ENCODE assay signal across 7 cellular contexts in genomic region chr4:85725727-85726170, GRCh38.
DNase-seq lines count a peak whose midpoint lies in the region; ATAC-seq and TF ChIP-seq lines count a peak whose summit lies in the region.

No MANE protein-coding gene starts in this region.

- no peaks in the 10 kb centered on the region for H3K27me3 Mint-ChIP-seq in activated T-cell treated with anti-CD3 and anti-CD28 coated beads, Interleukin-2, amount 50 U/mL, for 72 hours (ENCODE audit: low read depth)

- DNase-seq in ascending aorta (ENCODE audit: low spot score in 2 of 2), result peak in 1 of 2 donors; percentile 72
- no peak for DNase-seq in activated T-cell treated with anti-CD3 and anti-CD28 coated beads, Interleukin-2, amount 50 U/mL, for 72 hours
- no peak for DNase-seq in NCI-H146 (lab: John Stamatoyannopoulos, UW)
- no peak for DNase-seq in HT-29 (ENCODE audit: low spot score)

- peaks cover 0 to 5% of the 10 kb centered on the region in 2 donors for H3K9me3 Mint-ChIP-seq in activated T-cell treated with anti-CD3 and anti-CD28 coated beads, Interleukin-2, amount 50 U/mL, for 72 hours

- H3K36me3 Mint-ChIP-seq in activated T-cell treated with anti-CD3 and anti-CD28 coated beads, Interleukin-2, amount 50 U/mL, for 72 hours (ENCODE audit: insufficient read depth in 2 of 2), result no peaks in the 10 kb centered on the region

- H3K4me1 ChIP-seq in ascending aorta (no peaks in the 10 kb centered on the region), muscle layer of duodenum (ENCODE audit: control insufficient read depth in 1 of 2, insufficient read depth in 2 of 2, low read length in 2 of 2) (peaks cover 5 to 9% of the 10 kb centered on the region in 2 donors)

- H3K36me3 ChIP-seq in ascending aorta, result no peaks in the 10 kb centered on the region
- no peaks in the 10 kb centered on the region for H3K36me3 ChIP-seq in muscle layer of duodenum (ENCODE audit: control insufficient read depth in 1 of 2, insufficient read depth in 2 of 2, low read length in 2 of 2)

- no peak for TF ChIP-seq CTCF in ascending aorta (IDR thresholded peaks at IDR 0.05)

- intact Hi-C loops in ascending aorta (cut with DNase I), result no loop called here

- no peaks in the 10 kb centered on the region for H3K27me3 ChIP-seq in ascending aorta
- no peaks in the 10 kb centered on the region for H3K27me3 ChIP-seq in muscle layer of duodenum (ENCODE audit: low read depth, low read length)

- no peak overlapping the region for H3K4me3 Mint-ChIP-seq in activated T-cell treated with anti-CD3 and anti-CD28 coated beads, Interleukin-2, amount 50 U/mL, for 72 hours

- H3K27ac ChIP-seq in ascending aorta, result peak overlapping the region; percentile 52 to 56
- H3K27ac ChIP-seq in muscle layer of duodenum (ENCODE audit: low read length), result peak overlapping the region; percentile 80

- H3K4me3 ChIP-seq in ascending aorta (no peak overlapping the region), muscle layer of duodenum (ENCODE audit: low read depth in 1 of 2, low read length in 2 of 2) (no peak overlapping the region)

- no peaks in the 10 kb centered on the region for H3K9me3 ChIP-seq in ascending aorta
- no peaks in the 10 kb centered on the region for H3K9me3 ChIP-seq in muscle layer of duodenum (ENCODE audit: control insufficient read depth in 1 of 2, low read length in 2 of 2)

- H3K27ac Mint-ChIP-seq in activated T-cell treated with anti-CD3 and anti-CD28 coated beads, Interleukin-2, amount 50 U/mL, for 72 hours, result no peak overlapping the region

- ATAC-seq in GM19467 (IDR thresholded peaks at IDR 0.05; ENCODE audit: unreplicated experiment), result peak; percentile 74
- ATAC-seq in HG03378 (IDR thresholded peaks at IDR 0.05; ENCODE audit: unreplicated experiment), result peak; percentile 92
- ATAC-seq in activated T-cell treated with anti-CD3 and anti-CD28 coated beads, Interleukin-2, amount 50 U/mL, for 72 hours (replicated peaks in 1 of 2), result no peak

- H3K4me1 Mint-ChIP-seq in activated T-cell treated with anti-CD3 and anti-CD28 coated beads, Interleukin-2, amount 50 U/mL, for 72 hours (ENCODE audit: low read depth), result no peaks in the 10 kb centered on the region

Comparison
In these comparisons a context has a peak if more than half of its experiments do, and no peak if none do; other contexts are left out.
1. ATAC-seq: peak in GM19467 (single experiment) and HG03378 (single experiment); none in activated T-cell treated with anti-CD3 and anti-CD28 coated beads, Interleukin-2, amount 50 U/mL, for 72 hours (0 of 2).